Comparison of ENCODE assay signal across 35 cellular contexts in the genomic region with DNA sequence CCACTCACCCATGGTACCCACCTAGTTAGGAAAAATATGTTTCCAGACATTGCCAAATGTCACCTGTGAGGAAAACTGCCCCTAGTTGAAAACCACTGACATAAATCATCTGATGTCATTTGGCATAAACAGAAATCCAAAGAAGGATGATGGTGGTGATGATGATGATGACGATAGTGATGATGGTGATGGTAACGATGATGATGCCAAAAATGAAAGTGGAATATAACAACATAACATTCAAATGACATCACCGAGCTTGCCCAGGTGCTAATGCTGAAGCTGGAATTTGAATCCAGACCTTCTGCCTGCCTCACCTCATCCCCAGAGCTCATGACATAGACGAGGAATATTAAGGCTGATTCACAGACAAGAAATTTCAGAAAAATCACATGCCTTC.
"Had no signal": no experiment of that assay in that cellular context is flagged by ENCODE, and none has a peak within 500 bp of the region (broad histone marks: within the 10 kb centered on the region; RNA-seq: fewer than 3 reads in every experiment).

No MANE protein-coding gene starts in this region.

- H3K36me3 ChIP-seq: MG63 had no signal

- H3K9me3 ChIP-seq: MG63 had no signal

- H3K4me3 ChIP-seq: MG63 had no signal

- DNase-seq: Kasumi-1, MG63, MM.1S, MV-4-11, NCI-H1048, NCI-H1092, NCI-H1092 treated with DMSO at 0.1 percent for 48 hours, NCI-H1105, NCI-H1105 treated with DMSO at 0.1 percent for 48 hours, NCI-H1417 treated with DMSO at 0.1 percent for 48 hours, NCI-H1436, NCI-H1436 treated with DMSO at 0.1 percent for 48 hours, NCI-H146, NCI-H1694, NCI-H1694 treated with DMSO at 0.1 percent for 48 hours, NCI-H187, NCI-H187 treated with DMSO at 0.1 percent for 48 hours, NCI-H1930, NCI-H2029, NCI-H2029 treated with DMSO at 0.1 percent for 48 hours, NCI-H2081, NCI-H2081 treated with DMSO at 0.1 percent for 48 hours, NCI-H2107, NCI-H2171, NCI-H2171 treated with DMSO at 0.1 percent for 48 hours, NCI-H2227 treated with DMSO at 0.1 percent for 48 hours, NCI-H226, NCI-H345, NCI-H446, NCI-H446 treated with DMSO at 0.1 percent for 48 hours, NCI-H510A, NCI-H510A treated with DMSO at 0.1 percent for 48 hours, NCI-H524, NCI-H524 treated with DMSO at 0.1 percent for 48 hours, NCI-H526 had no signal
